ENCODE assay signal across 2 cellular contexts in the genomic region with DNA sequence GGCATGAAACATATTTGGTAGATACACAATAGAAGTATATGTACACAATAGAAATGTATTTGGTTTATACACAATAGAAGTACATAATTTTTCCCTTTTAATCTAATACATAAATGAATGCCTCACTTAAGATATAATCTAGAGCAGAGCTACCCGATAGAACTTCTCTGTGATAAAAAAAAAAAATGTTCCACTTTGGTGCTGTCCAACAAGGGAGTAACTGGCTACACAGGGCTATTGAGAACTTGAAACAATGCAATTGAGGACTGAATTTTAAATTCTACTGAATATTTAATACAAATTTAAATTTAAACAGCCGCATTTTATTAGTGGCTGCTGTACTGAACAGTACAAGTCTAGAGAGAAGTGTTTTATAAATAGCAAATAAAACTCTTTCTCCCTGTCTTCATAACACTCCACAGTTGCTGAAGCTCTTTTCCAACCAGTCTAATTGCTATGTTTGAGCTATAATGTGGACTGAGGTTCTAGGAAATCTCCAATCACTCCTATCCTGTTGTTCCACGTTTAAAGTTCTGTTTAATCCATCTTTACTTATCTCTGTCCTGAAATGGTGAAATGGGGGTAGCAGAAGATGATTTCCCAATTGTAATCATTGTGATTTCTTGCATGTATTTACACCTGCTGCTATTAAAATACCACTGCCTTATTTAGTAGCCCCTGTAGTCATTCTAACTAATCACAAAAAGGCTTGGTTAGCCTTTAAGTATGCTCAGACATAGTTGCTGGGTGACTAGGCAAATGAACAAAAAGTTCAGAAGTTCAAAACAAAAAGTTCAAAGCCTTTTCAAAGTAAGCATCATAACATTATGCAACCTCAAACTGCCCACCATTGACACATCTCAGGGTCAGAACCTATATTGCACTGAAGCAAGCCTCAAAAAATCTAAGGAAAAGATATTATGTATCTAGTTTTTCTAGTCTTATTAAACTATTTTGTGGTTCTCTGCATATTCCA.
TF ChIP-seq lines count a peak whose summit lies in the region.

No MANE protein-coding gene starts in this region.

TF ChIP-seq in HCT116, 20 proteins besides CTCF, POLR2A, EP300 and RAD21 (continued from another document):
- no peak for TF ChIP-seq TCF7L2 (IDR thresholded peaks at IDR 0.05; ENCODE audit: borderline replicate concordance, extremely low read depth, insufficient read depth, insufficient read length)
- TF ChIP-seq, protein P1, sequence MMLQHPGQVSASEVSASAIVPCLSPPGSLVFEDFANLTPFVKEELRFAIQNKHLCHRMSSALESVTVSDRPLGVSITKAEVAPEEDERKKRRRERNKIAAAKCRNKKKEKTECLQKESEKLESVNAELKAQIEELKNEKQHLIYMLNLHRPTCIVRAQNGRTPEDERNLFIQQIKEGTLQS (IDR thresholded peaks at IDR 0.05), result no peak

TF ChIP-seq in GM23338, 12 proteins besides CTCF, POLR2A, EP300 and RAD21 (continued from another document):
- TF ChIP-seq, protein P2, sequence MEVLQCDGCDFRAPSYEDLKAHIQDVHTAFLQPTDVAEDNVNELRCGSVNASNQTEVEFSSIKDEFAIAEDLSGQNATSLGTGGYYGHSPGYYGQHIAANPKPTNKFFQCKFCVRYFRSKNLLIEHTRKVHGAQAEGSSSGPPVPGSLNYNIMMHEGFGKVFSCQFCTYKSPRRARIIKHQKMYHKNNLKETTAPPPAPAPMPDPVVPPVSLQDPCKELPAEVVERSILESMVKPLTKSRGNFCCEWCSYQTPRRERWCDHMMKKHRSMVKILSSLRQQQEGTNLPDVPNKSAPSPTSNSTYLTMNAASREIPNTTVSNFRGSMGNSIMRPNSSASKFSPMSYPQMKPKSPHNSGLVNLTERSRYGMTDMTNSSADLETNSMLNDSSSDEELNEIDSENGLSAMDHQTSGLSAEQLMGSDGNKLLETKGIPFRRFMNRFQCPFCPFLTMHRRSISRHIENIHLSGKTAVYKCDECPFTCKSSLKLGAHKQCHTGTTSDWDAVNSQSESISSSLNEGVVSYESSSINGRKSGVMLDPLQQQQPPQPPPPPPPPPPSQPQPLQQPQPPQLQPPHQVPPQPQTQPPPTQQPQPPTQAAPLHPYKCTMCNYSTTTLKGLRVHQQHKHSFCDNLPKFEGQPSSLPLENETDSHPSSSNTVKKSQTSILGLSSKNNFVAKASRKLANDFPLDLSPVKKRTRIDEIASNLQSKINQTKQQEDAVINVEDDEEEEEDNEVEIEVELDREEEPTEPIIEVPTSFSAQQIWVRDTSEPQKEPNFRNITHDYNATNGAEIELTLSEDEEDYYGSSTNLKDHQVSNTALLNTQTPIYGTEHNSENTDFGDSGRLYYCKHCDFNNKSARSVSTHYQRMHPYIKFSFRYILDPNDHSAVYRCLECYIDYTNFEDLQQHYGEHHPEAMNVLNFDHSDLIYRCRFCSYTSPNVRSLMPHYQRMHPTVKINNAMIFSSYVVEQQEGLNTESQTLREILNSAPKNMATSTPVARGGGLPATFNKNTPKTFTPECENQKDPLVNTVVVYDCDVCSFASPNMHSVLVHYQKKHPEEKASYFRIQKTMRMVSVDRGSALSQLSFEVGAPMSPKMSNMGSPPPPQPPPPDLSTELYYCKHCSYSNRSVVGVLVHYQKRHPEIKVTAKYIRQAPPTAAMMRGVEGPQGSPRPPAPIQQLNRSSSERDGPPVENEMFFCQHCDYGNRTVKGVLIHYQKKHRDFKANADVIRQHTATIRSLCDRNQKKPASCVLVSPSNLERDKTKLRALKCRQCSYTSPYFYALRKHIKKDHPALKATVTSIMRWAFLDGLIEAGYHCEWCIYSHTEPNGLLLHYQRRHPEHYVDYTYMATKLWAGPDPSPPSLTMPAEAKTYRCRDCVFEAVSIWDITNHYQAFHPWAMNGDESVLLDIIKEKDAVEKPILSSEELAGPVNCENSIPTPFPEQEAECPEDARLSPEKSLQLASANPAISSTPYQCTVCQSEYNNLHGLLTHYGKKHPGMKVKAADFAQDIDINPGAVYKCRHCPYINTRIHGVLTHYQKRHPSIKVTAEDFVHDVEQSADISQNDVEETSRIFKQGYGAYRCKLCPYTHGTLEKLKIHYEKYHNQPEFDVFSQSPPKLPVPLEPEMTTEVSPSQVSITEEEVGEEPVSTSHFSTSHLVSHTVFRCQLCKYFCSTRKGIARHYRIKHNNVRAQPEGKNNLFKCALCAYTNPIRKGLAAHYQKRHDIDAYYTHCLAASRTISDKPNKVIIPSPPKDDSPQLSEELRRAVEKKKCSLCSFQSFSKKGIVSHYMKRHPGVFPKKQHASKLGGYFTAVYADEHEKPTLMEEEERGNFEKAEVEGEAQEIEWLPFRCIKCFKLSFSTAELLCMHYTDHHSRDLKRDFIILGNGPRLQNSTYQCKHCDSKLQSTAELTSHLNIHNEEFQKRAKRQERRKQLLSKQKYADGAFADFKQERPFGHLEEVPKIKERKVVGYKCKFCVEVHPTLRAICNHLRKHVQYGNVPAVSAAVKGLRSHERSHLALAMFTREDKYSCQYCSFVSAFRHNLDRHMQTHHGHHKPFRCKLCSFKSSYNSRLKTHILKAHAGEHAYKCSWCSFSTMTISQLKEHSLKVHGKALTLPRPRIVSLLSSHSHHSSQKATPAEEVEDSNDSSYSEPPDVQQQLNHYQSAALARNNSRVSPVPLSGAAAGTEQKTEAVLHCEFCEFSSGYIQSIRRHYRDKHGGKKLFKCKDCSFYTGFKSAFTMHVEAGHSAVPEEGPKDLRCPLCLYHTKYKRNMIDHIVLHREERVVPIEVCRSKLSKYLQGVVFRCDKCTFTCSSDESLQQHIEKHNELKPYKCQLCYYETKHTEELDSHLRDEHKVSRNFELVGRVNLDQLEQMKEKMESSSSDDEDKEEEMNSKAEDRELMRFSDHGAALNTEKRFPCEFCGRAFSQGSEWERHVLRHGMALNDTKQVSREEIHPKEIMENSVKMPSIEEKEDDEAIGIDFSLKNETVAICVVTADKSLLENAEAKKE (CRISPR knock-in tag; IDR thresholded peaks at IDR 0.05), result no peak
- TF ChIP-seq CREB1 (CRISPR knock-in tag; IDR thresholded peaks at IDR 0.05; ENCODE audit: low read depth) (no peak), STAT1 (IDR thresholded peaks at IDR 0.05; ENCODE audit: unreplicated experiment) (no peak), JUNB (IDR thresholded peaks at IDR 0.05; ENCODE audit: unreplicated experiment) (no peak), POLR2AphosphoS5 (IDR thresholded peaks at IDR 0.05; ENCODE audit: low read depth) (no peak), EZH2 (IDR thresholded peaks at IDR 0.05; ENCODE audit: low read depth, unreplicated experiment) (no peak), ZNF331 (CRISPR knock-in tag; IDR thresholded peaks at IDR 0.05; ENCODE audit: low read depth) (no peak)
- TF ChIP-seq, protein P3, sequence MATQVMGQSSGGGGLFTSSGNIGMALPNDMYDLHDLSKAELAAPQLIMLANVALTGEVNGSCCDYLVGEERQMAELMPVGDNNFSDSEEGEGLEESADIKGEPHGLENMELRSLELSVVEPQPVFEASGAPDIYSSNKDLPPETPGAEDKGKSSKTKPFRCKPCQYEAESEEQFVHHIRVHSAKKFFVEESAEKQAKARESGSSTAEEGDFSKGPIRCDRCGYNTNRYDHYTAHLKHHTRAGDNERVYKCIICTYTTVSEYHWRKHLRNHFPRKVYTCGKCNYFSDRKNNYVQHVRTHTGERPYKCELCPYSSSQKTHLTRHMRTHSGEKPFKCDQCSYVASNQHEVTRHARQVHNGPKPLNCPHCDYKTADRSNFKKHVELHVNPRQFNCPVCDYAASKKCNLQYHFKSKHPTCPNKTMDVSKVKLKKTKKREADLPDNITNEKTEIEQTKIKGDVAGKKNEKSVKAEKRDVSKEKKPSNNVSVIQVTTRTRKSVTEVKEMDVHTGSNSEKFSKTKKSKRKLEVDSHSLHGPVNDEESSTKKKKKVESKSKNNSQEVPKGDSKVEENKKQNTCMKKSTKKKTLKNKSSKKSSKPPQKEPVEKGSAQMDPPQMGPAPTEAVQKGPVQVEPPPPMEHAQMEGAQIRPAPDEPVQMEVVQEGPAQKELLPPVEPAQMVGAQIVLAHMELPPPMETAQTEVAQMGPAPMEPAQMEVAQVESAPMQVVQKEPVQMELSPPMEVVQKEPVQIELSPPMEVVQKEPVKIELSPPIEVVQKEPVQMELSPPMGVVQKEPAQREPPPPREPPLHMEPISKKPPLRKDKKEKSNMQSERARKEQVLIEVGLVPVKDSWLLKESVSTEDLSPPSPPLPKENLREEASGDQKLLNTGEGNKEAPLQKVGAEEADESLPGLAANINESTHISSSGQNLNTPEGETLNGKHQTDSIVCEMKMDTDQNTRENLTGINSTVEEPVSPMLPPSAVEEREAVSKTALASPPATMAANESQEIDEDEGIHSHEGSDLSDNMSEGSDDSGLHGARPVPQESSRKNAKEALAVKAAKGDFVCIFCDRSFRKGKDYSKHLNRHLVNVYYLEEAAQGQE (IDR thresholded peaks at IDR 0.05; ENCODE audit: unreplicated experiment), result no peak
- TF ChIP-seq, protein P4, sequence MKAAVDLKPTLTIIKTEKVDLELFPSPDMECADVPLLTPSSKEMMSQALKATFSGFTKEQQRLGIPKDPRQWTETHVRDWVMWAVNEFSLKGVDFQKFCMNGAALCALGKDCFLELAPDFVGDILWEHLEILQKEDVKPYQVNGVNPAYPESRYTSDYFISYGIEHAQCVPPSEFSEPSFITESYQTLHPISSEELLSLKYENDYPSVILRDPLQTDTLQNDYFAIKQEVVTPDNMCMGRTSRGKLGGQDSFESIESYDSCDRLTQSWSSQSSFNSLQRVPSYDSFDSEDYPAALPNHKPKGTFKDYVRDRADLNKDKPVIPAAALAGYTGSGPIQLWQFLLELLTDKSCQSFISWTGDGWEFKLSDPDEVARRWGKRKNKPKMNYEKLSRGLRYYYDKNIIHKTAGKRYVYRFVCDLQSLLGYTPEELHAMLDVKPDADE (IDR thresholded peaks at IDR 0.05), result no peak
